Comparison of ENCODE assay signal across 12 cellular contexts in the genomic region with DNA sequence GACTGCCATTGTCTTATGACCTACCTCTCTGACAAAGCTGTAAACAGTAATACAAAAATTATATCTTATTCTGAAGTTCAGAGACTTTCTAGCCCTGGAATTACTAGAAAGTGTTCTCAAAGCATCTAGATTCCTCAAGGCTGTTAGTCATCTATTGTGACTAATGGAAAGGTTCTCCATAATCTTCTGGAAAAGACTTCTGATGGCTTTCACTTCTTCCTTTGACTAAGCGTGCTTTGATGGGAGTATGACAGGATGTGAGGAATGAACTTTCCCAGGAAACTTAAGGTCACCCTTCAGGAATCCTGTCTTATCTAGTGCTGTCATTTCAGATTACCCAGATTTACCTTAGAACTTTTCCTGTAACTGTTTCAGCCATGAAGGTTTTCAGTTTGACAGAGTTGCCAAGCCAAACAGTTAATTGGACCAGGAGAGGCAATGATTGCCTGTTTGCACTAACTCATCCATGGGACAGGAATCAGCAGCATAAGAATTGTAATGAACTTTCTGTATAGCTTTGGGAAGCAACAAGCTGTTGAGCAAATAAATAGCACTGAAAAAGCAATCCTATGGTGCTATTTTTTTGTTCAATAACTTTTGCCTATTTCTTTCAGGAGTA. TPM values are rescaled to one million over a fixed set of nuclear protein-coding genes. Genes with fewer than 3 reads are reported as not detected.
DNase-seq lines count a peak whose midpoint lies in the region; ATAC-seq and TF ChIP-seq lines count a peak whose summit lies in the region.
"Had no signal": no experiment of that assay in that cellular context is flagged by ENCODE, and none has a peak within 500 bp of the region (broad histone marks: within the 10 kb centered on the region; RNA-seq: fewer than 3 reads in every experiment).

No MANE protein-coding gene starts in this region.

- no peaks in the 10 kb centered on the region for H3K9me3 Mint-ChIP-seq in activated CD4-positive, alpha-beta T cell treated with anti-CD3 and anti-CD28 coated beads for 36 hours (ENCODE audit: low read depth)
- H3K9me3 Mint-ChIP-seq: dendritic cell treated with granulocyte-macrophage colony-stimulating factor and Interleukin-4, amounts not matched to agents 40 ng/mL and 50 ng/mL, for 4 days; naive B cell had no signal

- TF ChIP-seq CTCF in RWPE2 (IDR thresholded peaks at IDR 0.05; ENCODE audit: poor library complexity, severe bottlenecking): no peak
- TF ChIP-seq CTCF in epithelial cell of proximal tubule (conservative IDR thresholded peaks at IDR 0.05; ENCODE audit: low read depth, low read length): no peak

- peak overlapping the region; percentile 31 for H3K27ac Mint-ChIP-seq in activated CD4-positive, alpha-beta T cell treated with anti-CD3 and anti-CD28 coated beads for 36 hours
- H3K27ac Mint-ChIP-seq: dendritic cell treated with granulocyte-macrophage colony-stimulating factor and Interleukin-4, amounts not matched to agents 40 ng/mL and 50 ng/mL, for 4 days; naive B cell had no signal

- intact Hi-C loops in activated CD4-positive, alpha-beta T cell treated with anti-CD3 and anti-CD28 coated beads for 36 hours (cut with DNase I, micrococcal nuclease): no loop called here

- no peak for DNase-seq in activated CD4-positive, alpha-beta T cell treated with anti-CD3 and anti-CD28 coated beads for 36 hours
- no peak for DNase-seq in activated CD4-positive, alpha-beta T cell treated with anti-CD3 and anti-CD28 coated beads for 4 hours
- DNase-seq in RWPE2 (ENCODE audit: low spot score) (no peak), epithelial cell of proximal tubule (ENCODE audit: low read depth) (peak; percentile 29), renal cortical epithelial cell (ENCODE audit: low read depth) (peak; percentile 75), activated gamma-delta T cell (lab: John Stamatoyannopoulos, UW) (no peak), middle frontal gyrus (ENCODE audit: extremely low spot score, low spot score) (no peak)
- DNase-seq: naive B cell, NCI-H187 treated with DMSO at 0.1 percent for 48 hours had no signal

- H3K36me3 Mint-ChIP-seq in activated CD4-positive, alpha-beta T cell treated with anti-CD3 and anti-CD28 coated beads for 36 hours (ENCODE audit: low read depth): peaks cover 31% of the 10 kb centered on the region

- POLR2A ChIA-PET in activated CD4-positive, alpha-beta T cell treated with anti-CD3 and anti-CD28 coated beads for 36 hours (lab: Charles Lee): interaction anchor here (0.7 kb wide), 1 partner anchor 8 kb away, joined by 6 read pairs; no protein-coding TSS in a partner anchor

- peaks cover 13% of the 10 kb centered on the region for H3K4me1 ChIP-seq in RWPE2 (ENCODE audit: insufficient read depth, poor library complexity, severe bottlenecking)

- H3K27me3 Mint-ChIP-seq in activated CD4-positive, alpha-beta T cell treated with anti-CD3 and anti-CD28 coated beads for 36 hours: no peaks in the 10 kb centered on the region
- H3K27me3 Mint-ChIP-seq: dendritic cell treated with granulocyte-macrophage colony-stimulating factor and Interleukin-4, amounts not matched to agents 40 ng/mL and 50 ng/mL, for 4 days; naive B cell had no signal

- CTCF ChIA-PET in activated CD4-positive, alpha-beta T cell treated with anti-CD3 and anti-CD28 coated beads for 36 hours (lab: Charles Lee): interaction anchor here (1.0 to 1.3 kb wide), 3 partner anchors 11 to 117 kb away, joined by 3 to 5 read pairs (median 3); no protein-coding TSS in a partner anchor

- H3K9me3 ChIP-seq in RWPE2 (ENCODE audit: severe bottlenecking): peaks cover 4% of the 10 kb centered on the region

- H3K36me3 ChIP-seq in RWPE2 (ENCODE audit: low read depth): peaks cover 98% of the 10 kb centered on the region

- H3K27me3 ChIP-seq in RWPE2 (ENCODE audit: insufficient read depth, poor library complexity, severe bottlenecking): no peaks in the 10 kb centered on the region

- H3K4me3 Mint-ChIP-seq in activated CD4-positive, alpha-beta T cell treated with anti-CD3 and anti-CD28 coated beads for 36 hours: no peak overlapping the region
- H3K4me3 Mint-ChIP-seq: dendritic cell treated with granulocyte-macrophage colony-stimulating factor and Interleukin-4, amounts not matched to agents 40 ng/mL and 50 ng/mL, for 4 days; naive B cell had no signal

- H3K4me3 ChIP-seq in RWPE2 (ENCODE audit: severe bottlenecking) (no peak overlapping the region), epithelial cell of proximal tubule (ENCODE audit: low read depth, low read length) (no peak overlapping the region)

- peak overlapping the region; percentile 41 for H3K27ac ChIP-seq in RWPE2 (ENCODE audit: poor library complexity, severe bottlenecking)
- H3K27ac ChIP-seq: 22Rv1 had no signal

- peaks cover 6% of the 10 kb centered on the region for H3K4me1 Mint-ChIP-seq in activated CD4-positive, alpha-beta T cell treated with anti-CD3 and anti-CD28 coated beads for 36 hours

- peak; percentile 26 for ATAC-seq in activated CD4-positive, alpha-beta T cell treated with anti-CD3 and anti-CD28 coated beads for 36 hours
- ATAC-seq in RWPE2 (ENCODE audit: low read depth) (peak; percentile 89), GM18502 (IDR thresholded peaks at IDR 0.05; ENCODE audit: poor library complexity, unreplicated experiment) (no peak)

RNA-seq across cellular contexts. Expression of a gene that starts 43.5 kb away (rescaled TPM):
- total RNA-seq in activated CD4-positive, alpha-beta T cell treated with anti-CD3 and anti-CD28 coated beads for 36 hours: 100 to 1,000 TPM; 166 to 184 TPM
- total RNA-seq in epithelial cell of proximal tubule: 134 and 142 TPM in 2 replicates
- 134 and 233 TPM in 2 replicates for total RNA-seq in renal cortical epithelial cell

RNA-seq across cellular contexts. Expression of a gene that starts 52.3 kb away (rescaled TPM):
- total RNA-seq in activated CD4-positive, alpha-beta T cell treated with anti-CD3 and anti-CD28 coated beads for 36 hours: 1 to 10 TPM; 5.7 to 6.1 TPM
- total RNA-seq in epithelial cell of proximal tubule (2.0 and 4.2 TPM in 2 replicates), renal cortical epithelial cell (3.0 and 5.6 TPM in 2 replicates)

Comparison
In these comparisons a context has a peak if more than half of its experiments do, and no peak if none do; other contexts are left out.
1. DNase-seq: peak in epithelial cell of proximal tubule (single experiment) and renal cortical epithelial cell (single experiment); none in activated CD4-positive, alpha-beta T cell treated with anti-CD3 and anti-CD28 coated beads for 36 hours (single experiment), activated CD4-positive, alpha-beta T cell treated with anti-CD3 and anti-CD28 coated beads for 4 hours (0 of 2), RWPE2 (single experiment), activated gamma-delta T cell (single experiment) and middle frontal gyrus (single experiment).